Comparison of ENCODE assay signal across 8 cellular contexts in the genomic region with DNA sequence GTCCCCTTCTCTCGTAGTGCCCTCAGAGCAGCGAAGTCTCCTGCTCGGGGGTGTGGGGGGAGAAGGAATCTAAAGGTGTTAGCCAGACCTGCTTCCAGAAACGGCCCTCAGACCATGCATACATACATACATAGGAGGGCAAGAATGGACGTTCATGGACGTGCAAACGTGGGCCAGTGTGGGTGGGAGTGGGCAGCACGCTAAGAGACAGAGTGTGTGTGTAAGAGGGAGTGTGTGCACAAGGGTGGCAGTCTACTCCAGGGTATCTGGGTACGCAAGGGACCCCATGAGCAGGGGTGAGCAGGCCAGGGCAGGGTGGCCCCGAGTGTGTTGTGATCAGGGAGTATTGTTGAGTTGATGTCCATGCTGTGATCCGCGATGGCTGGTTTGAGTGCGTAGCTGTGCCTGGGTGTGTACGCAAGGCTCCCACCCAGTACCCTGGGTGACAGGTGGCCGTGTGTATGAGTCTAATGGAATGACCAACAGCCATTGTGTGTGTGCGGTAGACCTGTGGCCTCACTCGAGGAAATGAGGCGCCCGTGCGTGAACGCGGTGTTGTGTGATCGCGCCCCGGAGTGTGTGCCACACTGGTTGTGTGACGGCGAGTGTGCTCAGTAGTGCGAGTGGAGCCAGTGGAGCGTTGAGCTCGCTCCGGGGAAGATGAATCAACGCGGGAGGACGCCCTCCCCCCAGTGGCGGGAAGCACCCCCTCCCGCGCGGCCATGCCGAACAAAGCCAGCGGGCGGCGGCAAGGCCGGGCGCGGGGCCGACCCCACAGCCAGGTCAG. TPM values are rescaled to one million over a fixed set of nuclear protein-coding genes. Genes with fewer than 3 reads are reported as not detected.
DNase-seq lines count a peak whose midpoint lies in the region; ATAC-seq and TF ChIP-seq lines count a peak whose summit lies in the region.

No MANE protein-coding gene starts in this region.

- DNase-seq in DMS 273 (lab: John Stamatoyannopoulos, UW; ENCODE audit: unreplicated experiment) (peak; percentile 71), DMS 273 treated with DMSO at 0.1 percent for 48 hours (lab: John Stamatoyannopoulos, UW) (no peak), epithelial cell of esophagus (ENCODE audit: low read depth) (no peak), progenitor cell of endocrine pancreas (ENCODE audit: low spot score, unreplicated experiment) (no peak), HuH-7 (ENCODE audit: low spot score) (no peak)

- peak overlapping the region; percentile 92 for H3K27ac Mint-ChIP-seq in progenitor cell of endocrine pancreas

- H3K4me3 Mint-ChIP-seq in progenitor cell of endocrine pancreas (ENCODE audit: low read depth), result peak overlapping the region; percentile 88

- H3K4me3 ChIP-seq in epithelial cell of esophagus (ENCODE audit: low read length), result peak overlapping the region; percentile 19

- H3K9me3 Mint-ChIP-seq in progenitor cell of endocrine pancreas (ENCODE audit: low read depth), result no peaks in the 10 kb centered on the region

- peaks cover 39% of the 10 kb centered on the region for H3K27me3 Mint-ChIP-seq in progenitor cell of endocrine pancreas

- TF ChIP-seq CTCF in epithelial cell of esophagus (IDR thresholded peaks at IDR 0.05; ENCODE audit: insufficient read depth, low read depth, low read length, missing control alignments) (no peak), progenitor cell of endocrine pancreas (IDR thresholded peaks at IDR 0.05; ENCODE audit: unreplicated experiment) (no peak)

- ATAC-seq in HG02610 (IDR thresholded peaks at IDR 0.05; ENCODE audit: unreplicated experiment) (peak; percentile 29), SK-N-SH treated with all-trans-retinoic acid at 6 μM for 48 hours (peak; percentile 15), HG02973 (IDR thresholded peaks at IDR 0.05; ENCODE audit: unreplicated experiment) (no peak)

- no peaks in the 10 kb centered on the region for H3K36me3 Mint-ChIP-seq in progenitor cell of endocrine pancreas (ENCODE audit: insufficient read depth)

- H3K4me1 Mint-ChIP-seq in progenitor cell of endocrine pancreas (ENCODE audit: low read depth), result peaks cover 6% of the 10 kb centered on the region

TF ChIP-seq in SK-N-SH treated with all-trans-retinoic acid at 6 μM for 48 hours, 23 proteins besides CTCF, POLR2A, EP300 and RAD21 (continues in another document):
- no peak for TF ChIP-seq TCF4 (CRISPR knock-in tag; IDR thresholded peaks at IDR 0.05; ENCODE audit: borderline replicate concordance)
- TF ChIP-seq OSR1 (CRISPR knock-in tag; IDR thresholded peaks at IDR 0.05), result no peak
- no peak for TF ChIP-seq ZFP3 (CRISPR knock-in tag; IDR thresholded peaks at IDR 0.05)
- TF ChIP-seq GLIS3 (CRISPR knock-in tag; IDR thresholded peaks at IDR 0.05), result no peak
- no peak for TF ChIP-seq SNAI2 (CRISPR knock-in tag; IDR thresholded peaks at IDR 0.05)
- TF ChIP-seq TSHZ2 (CRISPR knock-in tag; IDR thresholded peaks at IDR 0.05), result no peak
- TF ChIP-seq TOX (CRISPR knock-in tag; IDR thresholded peaks at IDR 0.05; ENCODE audit: borderline replicate concordance), result no peak
- TF ChIP-seq CSDC2 (CRISPR knock-in tag; IDR thresholded peaks at IDR 0.05), result no peak
- no peak for TF ChIP-seq BACH2 (CRISPR knock-in tag; IDR thresholded peaks at IDR 0.05; ENCODE audit: borderline replicate concordance)
- TF ChIP-seq ARNTL (CRISPR knock-in tag; IDR thresholded peaks at IDR 0.05; ENCODE audit: borderline replicate concordance, low read depth), result no peak
- no peak for TF ChIP-seq RARB (CRISPR knock-in tag; IDR thresholded peaks at IDR 0.05)
- no peak for TF ChIP-seq ISL1 (CRISPR knock-in tag; IDR thresholded peaks at IDR 0.05)
- TF ChIP-seq, protein P1, sequence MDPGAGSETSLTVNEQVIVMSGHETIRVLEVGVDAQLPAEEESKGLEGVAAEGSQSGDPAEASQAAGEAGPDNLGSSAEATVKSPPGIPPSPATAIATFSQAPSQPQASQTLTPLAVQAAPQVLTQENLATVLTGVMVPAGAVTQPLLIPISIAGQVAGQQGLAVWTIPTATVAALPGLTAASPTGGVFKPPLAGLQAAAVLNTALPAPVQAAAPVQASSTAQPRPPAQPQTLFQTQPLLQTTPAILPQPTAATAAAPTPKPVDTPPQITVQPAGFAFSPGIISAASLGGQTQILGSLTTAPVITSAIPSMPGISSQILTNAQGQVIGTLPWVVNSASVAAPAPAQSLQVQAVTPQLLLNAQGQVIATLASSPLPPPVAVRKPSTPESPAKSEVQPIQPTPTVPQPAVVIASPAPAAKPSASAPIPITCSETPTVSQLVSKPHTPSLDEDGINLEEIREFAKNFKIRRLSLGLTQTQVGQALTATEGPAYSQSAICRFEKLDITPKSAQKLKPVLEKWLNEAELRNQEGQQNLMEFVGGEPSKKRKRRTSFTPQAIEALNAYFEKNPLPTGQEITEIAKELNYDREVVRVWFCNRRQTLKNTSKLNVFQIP (CRISPR knock-in tag; IDR thresholded peaks at IDR 0.05; ENCODE audit: borderline replicate concordance, low read depth), result no peak
- no peak for TF ChIP-seq CREB5 (CRISPR knock-in tag; IDR thresholded peaks at IDR 0.05; ENCODE audit: low read depth)
- no peak for TF ChIP-seq ZNF565 (CRISPR knock-in tag; conservative IDR thresholded peaks at IDR 0.05; ENCODE audit: low read depth)
- TF ChIP-seq ZC3H10 (CRISPR knock-in tag; IDR thresholded peaks at IDR 0.05), result no peak
- TF ChIP-seq ZFP30 (CRISPR knock-in tag; IDR thresholded peaks at IDR 0.05), result no peak
- no peak for TF ChIP-seq ESRRG (CRISPR knock-in tag; IDR thresholded peaks at IDR 0.05)
- TF ChIP-seq PATZ1 (CRISPR knock-in tag; IDR thresholded peaks at IDR 0.05; ENCODE audit: borderline replicate concordance), result no peak

RNA-seq across cellular contexts. Expression of gene GPRIN1, which starts 0.8 kb away (rescaled TPM):
- total RNA-seq in progenitor cell of endocrine pancreas, result 5.9 TPM in 2 replicates

RNA-seq across cellular contexts. Expression of gene SNCB, which starts 21.2 kb away (rescaled TPM):
- 0.24 TPM in 1 of 2 replicates, not detected in the other for total RNA-seq in progenitor cell of endocrine pancreas

RNA-seq across cellular contexts. Expression of gene EIF4E1B, which starts 21.3 kb away (rescaled TPM):
- not detected in 2 replicates for total RNA-seq in progenitor cell of endocrine pancreas

RNA-seq across cellular contexts. Expression of gene TSPAN17, which starts 38.2 kb away (rescaled TPM):
- total RNA-seq in progenitor cell of endocrine pancreas, result 37.3 and 37.5 TPM in 2 replicates

RNA-seq across cellular contexts. Expression of gene CDHR2, which starts 60.0 kb away (rescaled TPM):
- 1.5 and 1.6 TPM in 2 replicates for total RNA-seq in progenitor cell of endocrine pancreas
